Comparison of ENCODE assay signal across 19 cellular contexts in genomic region chr14:103545219-103545914, GRCh38. TPM values are rescaled to one million over a fixed set of nuclear protein-coding genes. Genes with fewer than 3 reads are reported as not detected.
DNase-seq lines count a peak whose midpoint lies in the region; ATAC-seq and TF ChIP-seq lines count a peak whose summit lies in the region.
"Had no signal": no experiment of that assay in that cellular context is flagged by ENCODE, and none has a peak within 500 bp of the region (broad histone marks: within the 10 kb centered on the region; RNA-seq: fewer than 3 reads in every experiment).

No MANE protein-coding gene starts in this region.

- H3K9me3 ChIP-seq in SK-N-SH (no peaks in the 10 kb centered on the region), left ventricle myocardium inferior (replicated peaks) (no peaks in the 10 kb centered on the region), neural progenitor cell (ENCODE audit: low read depth) (no peaks in the 10 kb centered on the region)
- H3K9me3 ChIP-seq: upper lobe of right lung had no signal

- TF ChIP-seq CTCF in SK-N-SH (IDR thresholded peaks at IDR 0.05), result no peak
- TF ChIP-seq CTCF in left ventricle myocardium inferior (IDR thresholded peaks at IDR 0.05; ENCODE audit: borderline replicate concordance), result no peak
- no peak for TF ChIP-seq CTCF in neural progenitor cell (IDR thresholded peaks at IDR 0.05)
- no peak for TF ChIP-seq CTCF in type B pancreatic cell (conservative IDR thresholded peaks at IDR 0.05)

- TF ChIP-seq RAD21 in SK-N-SH (IDR thresholded peaks at IDR 0.05; ENCODE audit: low read length), result no peak

- DNase-seq in SK-N-SH (peak; percentile 14), left ventricle myocardium inferior (peak; percentile 14), neural progenitor cell (ENCODE audit: low spot score) (no peak), type B pancreatic cell (ENCODE audit: extremely low spot score, unreplicated experiment) (no peak), DMS153 (lab: John Stamatoyannopoulos, UW) (no peak), mesenteric fat pad (ENCODE audit: low spot score) (no peak), DMS 273 (lab: John Stamatoyannopoulos, UW; ENCODE audit: unreplicated experiment) (no peak)
- DNase-seq: activated CD8-positive, alpha-beta memory T cell treated with anti-CD3 and anti-CD28 coated beads for 24 hours; H9; Karpas-422; NCI-H1092; NCI-H2081; NCI-H510A treated with DMSO at 0.1 percent for 48 hours; stimulated activated CD4-positive, alpha-beta T cell treated with anti-CD3 and anti-CD28 coated beads, Interleukin-1b, Interleukin-23, amount 100 ng/mL, for 48 hours; stimulated activated naive CD4-positive, alpha-beta T cell treated with Interleukin-2 at 50 U/mL for 16 hours; T1000; upper lobe of right lung had no signal

- H3K4me2 ChIP-seq in SK-N-SH (no peak overlapping the region), neural progenitor cell (no peak overlapping the region)

- H3K36me3 ChIP-seq in SK-N-SH (replicated peaks in 1 of 2; ENCODE audit: control insufficient read depth in 1 of 2, insufficient read depth in 2 of 2, low read length in 1 of 2), result no peaks in the 10 kb centered on the region
- H3K36me3 ChIP-seq in left ventricle myocardium inferior, result no peaks in the 10 kb centered on the region
- H3K36me3 ChIP-seq in neural progenitor cell, result no peaks in the 10 kb centered on the region
- H3K36me3 ChIP-seq: upper lobe of right lung had no signal

- no peak for TF ChIP-seq EP300 in SK-N-SH (IDR thresholded peaks at IDR 0.05; ENCODE audit: borderline replicate concordance in 1 of 2, low read depth in 1 of 2, low read length in 1 of 2)

- H3K9me3 Mint-ChIP-seq in neural progenitor cell (no peaks in the 10 kb centered on the region), type B pancreatic cell (no peaks in the 10 kb centered on the region)
- H3K9me3 Mint-ChIP-seq: H9 had no signal

- H2AFZ ChIP-seq in SK-N-SH (ENCODE audit: low read depth) (no peak overlapping the region), neural progenitor cell (replicated peaks) (no peak overlapping the region)

- intact Hi-C loops in left ventricle myocardium inferior (cut with micrococcal nuclease), result loop anchor here (5.0 kb wide), 1 partner anchor 48 kb away; no protein-coding TSS in a partner anchor

- CTCF ChIA-PET in SK-N-SH (lab: Yijun Ruan, JAX), result interaction anchor here (1.2 to 11.6 kb wide), 8 partner anchors 8 to 53 kb away, joined by 4 to 194 read pairs (median 22); partner anchors contain the start of gene CKB

- ATAC-seq in SK-N-SH treated with all-trans-retinoic acid at 6 μM for 48 hours, result no peak
- ATAC-seq: activated CD4-positive, CD25-positive, alpha-beta regulatory T cell treated with anti-CD3 and anti-CD28 coated beads, Interleukin-2, amount 50 U/mL, for 24 hours; upper lobe of right lung had no signal

- H3K79me2 ChIP-seq in SK-N-SH (ENCODE audit: insufficient read depth) (peaks cover 8% of the 10 kb centered on the region), neural progenitor cell (ENCODE audit: low read depth) (no peaks in the 10 kb centered on the region)

- H4K20me1 ChIP-seq in SK-N-SH (ENCODE audit: insufficient read depth) (peaks cover 17% of the 10 kb centered on the region), neural progenitor cell (ENCODE audit: low read depth) (no peaks in the 10 kb centered on the region)

- no peak overlapping the region for H3K27ac ChIP-seq in SK-N-SH (ENCODE audit: low read depth in 2 of 2, low read length in 1 of 2)
- peak overlapping the region; percentile 76 for H3K27ac ChIP-seq in left ventricle myocardium inferior (replicated peaks)
- H3K27ac ChIP-seq in neural progenitor cell, result no peak overlapping the region
- H3K27ac ChIP-seq: upper lobe of right lung had no signal

- H3K27me3 Mint-ChIP-seq in neural progenitor cell (ENCODE audit: insufficient read depth, low read depth) (peaks cover 11% of the 10 kb centered on the region), type B pancreatic cell (no peaks in the 10 kb centered on the region)

- H3K27me3 ChIP-seq in SK-N-SH (ENCODE audit: insufficient read depth) (no peaks in the 10 kb centered on the region), left ventricle myocardium inferior (ENCODE audit: low read depth) (no peaks in the 10 kb centered on the region), neural progenitor cell (no peaks in the 10 kb centered on the region)
- H3K27me3 ChIP-seq: upper lobe of right lung had no signal

- H3K27ac Mint-ChIP-seq in neural progenitor cell (peak overlapping the region; percentile 76), type B pancreatic cell (peak overlapping the region; percentile 48)
- H3K27ac Mint-ChIP-seq: H9 had no signal

- POLR2A ChIA-PET in SK-N-SH (lab: Yijun Ruan, JAX), result no interaction called here

- H3K9ac ChIP-seq in SK-N-SH (no peak overlapping the region), neural progenitor cell (no peak overlapping the region)

- H3K4me1 Mint-ChIP-seq in neural progenitor cell (peaks cover 26% of the 10 kb centered on the region), type B pancreatic cell (ENCODE audit: unreplicated experiment) (peaks cover 4% of the 10 kb centered on the region)

- H3K4me3 ChIP-seq in SK-N-SH (ENCODE audit: low read depth in 2 of 2, low read length in 1 of 2), result no peak overlapping the region
- H3K4me3 ChIP-seq in left ventricle myocardium inferior, result no peak overlapping the region
- no peak overlapping the region for H3K4me3 ChIP-seq in neural progenitor cell
- H3K4me3 ChIP-seq: upper lobe of right lung had no signal

- H3K36me3 Mint-ChIP-seq in neural progenitor cell (no peaks in the 10 kb centered on the region), type B pancreatic cell (no peaks in the 10 kb centered on the region)

- H3K9me2 ChIP-seq in SK-N-SH, result no peaks in the 10 kb centered on the region

- H3F3A ChIP-seq in SK-N-SH (replicated peaks; ENCODE audit: insufficient read depth), result peaks cover 9% of the 10 kb centered on the region
- H3F3A ChIP-seq in neural progenitor cell (ENCODE audit: low read depth), result peaks cover 3% of the 10 kb centered on the region

- H3K4me1 ChIP-seq in SK-N-SH (ENCODE audit: control insufficient read depth in 1 of 2, insufficient read depth in 2 of 2, low read depth in 1 of 2, low read length in 1 of 2) (peaks cover 11 to 40% of the 10 kb centered on the region in 2 experiments; a peak in 3 of 4 replicates), left ventricle myocardium inferior (peaks cover 73% of the 10 kb centered on the region), neural progenitor cell (peaks cover 42% of the 10 kb centered on the region)

- H3K4me3 Mint-ChIP-seq in neural progenitor cell (no peak overlapping the region), type B pancreatic cell (no peak overlapping the region)
- H3K4me3 Mint-ChIP-seq: H9 had no signal

- WGBS in SK-N-SH (ENCODE audit: low lambda C conversion rate), result 83% methylated on average over 16 of the region's 29 CpGs

TF ChIP-seq in SK-N-SH, 30 proteins besides CTCF, POLR2A, EP300 and RAD21:
- no peak for TF ChIP-seq POLR2AphosphoS5 (IDR thresholded peaks at IDR 0.05; ENCODE audit: low read depth, low read length)
- no peak for TF ChIP-seq MAX (IDR thresholded peaks at IDR 0.05; ENCODE audit: low read depth)

TF ChIP-seq in SK-N-SH treated with all-trans-retinoic acid at 6 μM for 48 hours, 23 proteins besides CTCF, POLR2A, EP300 and RAD21 (continues in another document):
- TF ChIP-seq TCF4 (CRISPR knock-in tag; IDR thresholded peaks at IDR 0.05; ENCODE audit: borderline replicate concordance), result no peak

RNA-seq across cellular contexts. Expression of gene TRMT61A, which starts 16.4 kb away (rescaled TPM):
- polyA plus RNA-seq in SK-N-SH (2012; rRNA removed), result 15.8 and 18.1 TPM in 2 replicates
- 6.9 and 12.1 TPM in 2 replicates for polyA plus RNA-seq in SK-N-SH (2012; cell fraction: cytosol; rRNA removed)
- 32.9 and 37.6 TPM in 2 replicates for polyA plus RNA-seq in SK-N-SH (2012; cell fraction: nucleus; rRNA removed)
- total RNA-seq in left ventricle myocardium inferior (5.9 TPM), neural progenitor cell (ENCODE audit: low replicate concordance) (1.2 and 5.6 TPM in 2 replicates), type B pancreatic cell (ENCODE audit: low replicate concordance) (10.8 and 12.4 TPM in 2 replicates), mesenteric fat pad (13.8 TPM)

RNA-seq across cellular contexts. Expression of gene BAG5, which starts 17.1 kb away (rescaled TPM):
- polyA plus RNA-seq in SK-N-SH (2012; rRNA removed), result 5.2 and 5.9 TPM in 2 replicates
- polyA plus RNA-seq in SK-N-SH (2012; cell fraction: cytosol; rRNA removed), result 7.9 and 8.3 TPM in 2 replicates
- polyA plus RNA-seq in SK-N-SH (2012; cell fraction: nucleus; rRNA removed), result 3.4 and 5.4 TPM in 2 replicates
- total RNA-seq in left ventricle myocardium inferior (16.7 TPM), neural progenitor cell (ENCODE audit: low replicate concordance) (19.4 and 59.9 TPM in 2 replicates), type B pancreatic cell (ENCODE audit: low replicate concordance) (23.3 and 30.5 TPM in 2 replicates), mesenteric fat pad (55.1 TPM)

RNA-seq across cellular contexts. Expression of gene COA8, which starts 17.4 kb away (rescaled TPM):
- polyA plus RNA-seq in SK-N-SH (2012; rRNA removed), result 25.2 and 25.4 TPM in 2 replicates
- polyA plus RNA-seq in SK-N-SH (2012; cell fraction: cytosol; rRNA removed), result 29.8 and 31.6 TPM in 2 replicates
- 4.9 and 8.9 TPM in 2 replicates for polyA plus RNA-seq in SK-N-SH (2012; cell fraction: nucleus; rRNA removed)
- total RNA-seq in left ventricle myocardium inferior, result 48.3 TPM
- 38.6 and 72.3 TPM in 2 replicates for total RNA-seq in neural progenitor cell (ENCODE audit: low replicate concordance)
- 39.8 and 42.5 TPM in 2 replicates for total RNA-seq in type B pancreatic cell (ENCODE audit: low replicate concordance)
- 45.8 TPM for total RNA-seq in mesenteric fat pad

RNA-seq across cellular contexts. Expression of gene CKB, which starts 22.7 kb away (rescaled TPM):
- 47.6 and 53.0 TPM in 2 replicates for polyA plus RNA-seq in SK-N-SH (2012; rRNA removed)
- polyA plus RNA-seq in SK-N-SH (2012; cell fraction: cytosol; rRNA removed), result 24.1 and 41.5 TPM in 2 replicates
- 111 and 208 TPM in 2 replicates for polyA plus RNA-seq in SK-N-SH (2012; cell fraction: nucleus; rRNA removed)
- total RNA-seq in left ventricle myocardium inferior (661 TPM), neural progenitor cell (ENCODE audit: low replicate concordance) (54.2 and 173 TPM in 2 replicates), type B pancreatic cell (ENCODE audit: low replicate concordance) (180 and 323 TPM in 2 replicates), mesenteric fat pad (90.1 TPM)

Comparison
In these comparisons a context has a peak if more than half of its experiments do, and no peak if none do; other contexts are left out.
1. DNase-seq: peak in SK-N-SH (single experiment) and left ventricle myocardium inferior (single experiment); none in neural progenitor cell (single experiment), type B pancreatic cell (single experiment), DMS153 (single experiment), mesenteric fat pad (single experiment) and DMS 273 (single experiment).